ENCODE assay signal across 27 cellular contexts in genomic region chr3:81024560-81024959, GRCh38.
"Had no signal": no experiment of that assay in that cellular context is flagged by ENCODE, and none has a peak within 500 bp of the region (broad histone marks: within the 10 kb centered on the region; RNA-seq: fewer than 3 reads in every experiment).

No MANE protein-coding gene starts in this region.

- H3K27me3 ChIP-seq: colonic mucosa, dorsolateral prefrontal cortex, esophagus muscularis mucosa, esophagus squamous epithelium, foreskin keratinocyte, gastrocnemius medialis, gastroesophageal sphincter, heart right ventricle, hepatocyte had no signal

- H3K79me2 ChIP-seq: hepatocyte had no signal

- H3K9me3 ChIP-seq: colonic mucosa, esophagus muscularis mucosa, esophagus squamous epithelium, gastrocnemius medialis, gastroesophageal sphincter, heart right ventricle had no signal

- H2AFZ ChIP-seq: hepatocyte had no signal

- H3K4me3 ChIP-seq: colonic mucosa, coronary artery, dorsolateral prefrontal cortex, esophagus muscularis mucosa, esophagus squamous epithelium, gastrocnemius medialis, gastroesophageal sphincter, heart right ventricle, hepatocyte had no signal

- DNase-seq: colonic mucosa; cortex of kidney; dermis blood vessel endothelial cell; dorsolateral prefrontal cortex; effector CD4-positive, alpha-beta T cell; effector CD8-positive, alpha-beta T cell; effector memory CD4-positive, alpha-beta T cell; effector memory CD8-positive, alpha-beta T cell; endodermal cell; erythroblast; esophagus squamous epithelium; foreskin fibroblast; foreskin keratinocyte; foreskin melanocyte; gastrocnemius medialis; glutamatergic neuron; head of caudate nucleus; heart right ventricle had no signal

- ATAC-seq: effector memory CD8-positive, alpha-beta T cell; esophagus mucosa; foreskin keratinocyte; gastrocnemius medialis; gastroesophageal sphincter; heart right ventricle had no signal

- H3K36me3 ChIP-seq: colonic mucosa, esophagus muscularis mucosa, esophagus squamous epithelium, gastrocnemius medialis, gastroesophageal sphincter, heart right ventricle had no signal

- FAIRE-seq: colon, endometrium, endothelial cell of umbilical vein had no signal

- H3K4me2 ChIP-seq: hepatocyte had no signal

- H3K4me1 ChIP-seq: colonic mucosa, esophagus muscularis mucosa, esophagus squamous epithelium, foreskin keratinocyte, gastrocnemius medialis, gastroesophageal sphincter, heart right ventricle had no signal

- H3K27ac ChIP-seq: colonic mucosa, coronary artery, dorsolateral prefrontal cortex, epithelial cell of prostate, esophagus muscularis mucosa, esophagus squamous epithelium, foreskin keratinocyte, gastrocnemius medialis, gastroesophageal sphincter, heart right ventricle, hepatocyte had no signal
